Comparison of ENCODE assay signal across 1 cellular context in the genomic region with DNA sequence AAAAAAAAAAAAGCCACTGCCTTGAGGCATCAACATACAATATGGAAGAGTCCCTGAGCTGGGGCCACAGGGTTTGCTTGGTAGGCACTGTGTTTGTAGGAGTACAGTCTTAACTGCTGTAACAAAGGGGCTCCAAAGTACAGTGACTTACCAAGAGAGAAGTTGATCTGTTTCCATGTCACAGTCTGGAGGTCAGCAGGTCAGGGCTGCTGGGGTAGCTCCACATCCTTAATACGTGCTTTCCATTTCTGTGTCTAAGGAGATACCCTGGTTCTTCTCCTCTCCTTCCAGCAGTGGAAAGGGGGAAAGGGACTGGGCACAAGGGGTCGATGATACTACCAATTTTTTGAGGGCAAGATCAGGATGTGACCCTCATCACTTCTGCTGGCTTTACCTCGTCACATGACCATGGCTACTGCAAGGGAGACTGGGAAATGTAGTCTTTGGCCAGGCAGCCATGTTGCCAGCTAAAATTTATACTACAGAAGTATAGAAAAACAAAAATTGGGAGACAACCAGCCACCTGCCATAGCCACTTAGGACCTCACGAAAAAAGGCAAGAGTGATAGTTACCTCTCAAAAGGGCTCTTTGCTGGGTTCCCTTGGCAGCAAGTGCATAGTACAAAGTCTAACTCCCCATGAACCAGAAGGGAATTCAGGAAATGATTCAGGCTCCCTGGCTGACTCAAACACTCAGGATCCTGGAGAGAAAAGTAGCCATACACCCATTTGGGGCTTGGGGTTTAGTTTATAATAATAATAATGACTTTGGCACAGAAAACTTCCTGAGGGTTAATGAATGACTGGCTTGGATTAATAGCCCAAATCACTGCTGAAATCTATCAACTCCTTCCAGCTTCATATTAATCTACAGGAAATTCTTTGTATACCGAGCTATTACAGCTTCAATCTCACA.
TF ChIP-seq lines count a peak whose summit lies in the region.

No MANE protein-coding gene starts in this region.

TF ChIP-seq in K562, 482 proteins besides CTCF, POLR2A, EP300 and RAD21 (continued from another document and continues in another):
- TF ChIP-seq, protein P1, sequence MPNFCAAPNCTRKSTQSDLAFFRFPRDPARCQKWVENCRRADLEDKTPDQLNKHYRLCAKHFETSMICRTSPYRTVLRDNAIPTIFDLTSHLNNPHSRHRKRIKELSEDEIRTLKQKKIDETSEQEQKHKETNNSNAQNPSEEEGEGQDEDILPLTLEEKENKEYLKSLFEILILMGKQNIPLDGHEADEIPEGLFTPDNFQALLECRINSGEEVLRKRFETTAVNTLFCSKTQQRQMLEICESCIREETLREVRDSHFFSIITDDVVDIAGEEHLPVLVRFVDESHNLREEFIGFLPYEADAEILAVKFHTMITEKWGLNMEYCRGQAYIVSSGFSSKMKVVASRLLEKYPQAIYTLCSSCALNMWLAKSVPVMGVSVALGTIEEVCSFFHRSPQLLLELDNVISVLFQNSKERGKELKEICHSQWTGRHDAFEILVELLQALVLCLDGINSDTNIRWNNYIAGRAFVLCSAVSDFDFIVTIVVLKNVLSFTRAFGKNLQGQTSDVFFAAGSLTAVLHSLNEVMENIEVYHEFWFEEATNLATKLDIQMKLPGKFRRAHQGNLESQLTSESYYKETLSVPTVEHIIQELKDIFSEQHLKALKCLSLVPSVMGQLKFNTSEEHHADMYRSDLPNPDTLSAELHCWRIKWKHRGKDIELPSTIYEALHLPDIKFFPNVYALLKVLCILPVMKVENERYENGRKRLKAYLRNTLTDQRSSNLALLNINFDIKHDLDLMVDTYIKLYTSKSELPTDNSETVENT (CRISPR knock-in tag; IDR thresholded peaks at IDR 0.05): no peak
- TF ChIP-seq IRF2 (CRISPR knock-in tag; IDR thresholded peaks at IDR 0.05) (no peak), ZNF197 (CRISPR knock-in tag; IDR thresholded peaks at IDR 0.05; ENCODE audit: low read depth) (no peak), CREM (IDR thresholded peaks at IDR 0.05; ENCODE audit: low read depth) (peak; percentile 76), SIX5 (IDR thresholded peaks at IDR 0.05; ENCODE audit: borderline replicate concordance in 1 of 2, insufficient read depth in 1 of 2, low read depth in 1 of 2, low read length in 2 of 2) (peak; percentile 88 to 90), EP400 (IDR thresholded peaks at IDR 0.05) (0 out of 2 replicates have a peak, but pooled peaks have one; percentile 18), ILK (tag; IDR thresholded peaks at IDR 0.05; ENCODE audit: borderline replicate concordance, low read depth) (no peak), POLR2H (tag; IDR thresholded peaks at IDR 0.05; ENCODE audit: low read depth) (no peak), SMARCC2 (IDR thresholded peaks at IDR 0.05; ENCODE audit: low read depth) (no peak), NCOA1 (IDR thresholded peaks at IDR 0.05; ENCODE audit: low read depth) (no peak), ZFP36 (IDR thresholded peaks at IDR 0.05; ENCODE audit: low read depth, low read length, partially characterized antibody) (no peak), TARDBP (IDR thresholded peaks at IDR 0.05) (peak; percentile 40; the same call in 1 of the 2 replicates), NFATC3 (IDR thresholded peaks at IDR 0.05) (no peak), PURB (CRISPR knock-in tag; IDR thresholded peaks at IDR 0.05; ENCODE audit: low read depth) (no peak), ZNF140 (CRISPR knock-in tag; IDR thresholded peaks at IDR 0.05) (no peak), MTA1 (IDR thresholded peaks at IDR 0.05; ENCODE audit: borderline replicate concordance) (no peak), ZC3H11A (IDR thresholded peaks at IDR 0.05; ENCODE audit: low read depth, low read length) (peak; percentile 21; the same call in 1 of the 2 replicates), ZNF239 (CRISPR knock-in tag; IDR thresholded peaks at IDR 0.05) (no peak), HIVEP1 (CRISPR knock-in tag; IDR thresholded peaks at IDR 0.05) (no peak), RBBP5 (IDR thresholded peaks at IDR 0.05; ENCODE audit: borderline replicate concordance, insufficient read depth, low read length, poor library complexity, severe bottlenecking) (no peak), ELF1 (tag; IDR thresholded peaks at IDR 0.05) (peak; percentile 54), ZNF263 (CRISPR knock-in tag; IDR thresholded peaks at IDR 0.05; ENCODE audit: borderline replicate concordance) (no peak), TOE1 (IDR thresholded peaks at IDR 0.05; ENCODE audit: borderline replicate concordance) (peak; percentile 96), TOE1 (CRISPR knock-in tag; IDR thresholded peaks at IDR 0.05; ENCODE audit: borderline replicate concordance, low read depth) (no peak), ZNF12 (CRISPR knock-in tag; IDR thresholded peaks at IDR 0.05) (peak; percentile 83; the same call in 1 of the 2 replicates), ZNF217 (CRISPR knock-in tag; IDR thresholded peaks at IDR 0.05) (no peak), ZNF384 (IDR thresholded peaks at IDR 0.05; ENCODE audit: low read depth, low read length) (peak; percentile 31; the same call in 1 of the 2 replicates), NR2C2 (CRISPR knock-in tag; IDR thresholded peaks at IDR 0.05) (peak; percentile 86), NR2C2 (tag; IDR thresholded peaks at IDR 0.05) (peak; percentile 94), CBX3 (IDR thresholded peaks at IDR 0.05; ENCODE audit: borderline replicate concordance in 1 of 2, low read length in 2 of 2) (peak in 1 of 2 experiments; percentile 44; a peak in 1 of 3 replicates), ZKSCAN3 (CRISPR knock-in tag; IDR thresholded peaks at IDR 0.05) (no peak), GATA2 (CRISPR knock-in tag; IDR thresholded peaks at IDR 0.05) (no peak)
- TF ChIP-seq, protein P2, sequence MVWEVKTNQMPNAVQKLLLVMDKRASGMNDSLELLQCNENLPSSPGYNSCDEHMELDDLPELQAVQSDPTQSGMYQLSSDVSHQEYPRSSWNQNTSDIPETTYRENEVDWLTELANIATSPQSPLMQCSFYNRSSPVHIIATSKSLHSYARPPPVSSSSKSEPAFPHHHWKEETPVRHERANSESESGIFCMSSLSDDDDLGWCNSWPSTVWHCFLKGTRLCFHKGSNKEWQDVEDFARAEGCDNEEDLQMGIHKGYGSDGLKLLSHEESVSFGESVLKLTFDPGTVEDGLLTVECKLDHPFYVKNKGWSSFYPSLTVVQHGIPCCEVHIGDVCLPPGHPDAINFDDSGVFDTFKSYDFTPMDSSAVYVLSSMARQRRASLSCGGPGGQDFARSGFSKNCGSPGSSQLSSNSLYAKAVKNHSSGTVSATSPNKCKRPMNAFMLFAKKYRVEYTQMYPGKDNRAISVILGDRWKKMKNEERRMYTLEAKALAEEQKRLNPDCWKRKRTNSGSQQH (CRISPR knock-in tag; IDR thresholded peaks at IDR 0.05): no peak
- TF ChIP-seq, protein P3, sequence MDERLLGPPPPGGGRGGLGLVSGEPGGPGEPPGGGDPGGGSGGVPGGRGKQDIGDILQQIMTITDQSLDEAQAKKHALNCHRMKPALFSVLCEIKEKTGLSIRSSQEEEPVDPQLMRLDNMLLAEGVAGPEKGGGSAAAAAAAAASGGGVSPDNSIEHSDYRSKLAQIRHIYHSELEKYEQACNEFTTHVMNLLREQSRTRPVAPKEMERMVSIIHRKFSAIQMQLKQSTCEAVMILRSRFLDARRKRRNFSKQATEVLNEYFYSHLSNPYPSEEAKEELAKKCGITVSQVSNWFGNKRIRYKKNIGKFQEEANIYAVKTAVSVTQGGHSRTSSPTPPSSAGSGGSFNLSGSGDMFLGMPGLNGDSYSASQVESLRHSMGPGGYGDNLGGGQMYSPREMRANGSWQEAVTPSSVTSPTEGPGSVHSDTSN (CRISPR knock-in tag; IDR thresholded peaks at IDR 0.05; ENCODE audit: low read depth): no peak
- TF ChIP-seq, protein P3 (tag; conservative IDR thresholded peaks at IDR 0.05; ENCODE audit: low read depth): no peak
- TF ChIP-seq, protein P4, sequence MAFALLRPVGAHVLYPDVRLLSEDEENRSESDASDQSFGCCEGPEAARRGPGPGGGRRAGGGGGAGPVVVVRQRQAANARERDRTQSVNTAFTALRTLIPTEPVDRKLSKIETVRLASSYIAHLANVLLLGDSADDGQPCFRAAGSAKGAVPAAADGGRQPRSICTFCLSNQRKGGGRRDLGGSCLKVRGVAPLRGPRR (CRISPR knock-in tag; IDR thresholded peaks at IDR 0.05): no peak
- TF ChIP-seq, protein P5, sequence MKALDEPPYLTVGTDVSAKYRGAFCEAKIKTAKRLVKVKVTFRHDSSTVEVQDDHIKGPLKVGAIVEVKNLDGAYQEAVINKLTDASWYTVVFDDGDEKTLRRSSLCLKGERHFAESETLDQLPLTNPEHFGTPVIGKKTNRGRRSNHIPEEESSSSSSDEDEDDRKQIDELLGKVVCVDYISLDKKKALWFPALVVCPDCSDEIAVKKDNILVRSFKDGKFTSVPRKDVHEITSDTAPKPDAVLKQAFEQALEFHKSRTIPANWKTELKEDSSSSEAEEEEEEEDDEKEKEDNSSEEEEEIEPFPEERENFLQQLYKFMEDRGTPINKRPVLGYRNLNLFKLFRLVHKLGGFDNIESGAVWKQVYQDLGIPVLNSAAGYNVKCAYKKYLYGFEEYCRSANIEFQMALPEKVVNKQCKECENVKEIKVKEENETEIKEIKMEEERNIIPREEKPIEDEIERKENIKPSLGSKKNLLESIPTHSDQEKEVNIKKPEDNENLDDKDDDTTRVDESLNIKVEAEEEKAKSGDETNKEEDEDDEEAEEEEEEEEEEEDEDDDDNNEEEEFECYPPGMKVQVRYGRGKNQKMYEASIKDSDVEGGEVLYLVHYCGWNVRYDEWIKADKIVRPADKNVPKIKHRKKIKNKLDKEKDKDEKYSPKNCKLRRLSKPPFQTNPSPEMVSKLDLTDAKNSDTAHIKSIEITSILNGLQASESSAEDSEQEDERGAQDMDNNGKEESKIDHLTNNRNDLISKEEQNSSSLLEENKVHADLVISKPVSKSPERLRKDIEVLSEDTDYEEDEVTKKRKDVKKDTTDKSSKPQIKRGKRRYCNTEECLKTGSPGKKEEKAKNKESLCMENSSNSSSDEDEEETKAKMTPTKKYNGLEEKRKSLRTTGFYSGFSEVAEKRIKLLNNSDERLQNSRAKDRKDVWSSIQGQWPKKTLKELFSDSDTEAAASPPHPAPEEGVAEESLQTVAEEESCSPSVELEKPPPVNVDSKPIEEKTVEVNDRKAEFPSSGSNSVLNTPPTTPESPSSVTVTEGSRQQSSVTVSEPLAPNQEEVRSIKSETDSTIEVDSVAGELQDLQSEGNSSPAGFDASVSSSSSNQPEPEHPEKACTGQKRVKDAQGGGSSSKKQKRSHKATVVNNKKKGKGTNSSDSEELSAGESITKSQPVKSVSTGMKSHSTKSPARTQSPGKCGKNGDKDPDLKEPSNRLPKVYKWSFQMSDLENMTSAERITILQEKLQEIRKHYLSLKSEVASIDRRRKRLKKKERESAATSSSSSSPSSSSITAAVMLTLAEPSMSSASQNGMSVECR (CRISPR knock-in tag; IDR thresholded peaks at IDR 0.05): 0 out of 2 replicates have a peak, but pooled peaks have one; percentile 47
- TF ChIP-seq, protein P6, sequence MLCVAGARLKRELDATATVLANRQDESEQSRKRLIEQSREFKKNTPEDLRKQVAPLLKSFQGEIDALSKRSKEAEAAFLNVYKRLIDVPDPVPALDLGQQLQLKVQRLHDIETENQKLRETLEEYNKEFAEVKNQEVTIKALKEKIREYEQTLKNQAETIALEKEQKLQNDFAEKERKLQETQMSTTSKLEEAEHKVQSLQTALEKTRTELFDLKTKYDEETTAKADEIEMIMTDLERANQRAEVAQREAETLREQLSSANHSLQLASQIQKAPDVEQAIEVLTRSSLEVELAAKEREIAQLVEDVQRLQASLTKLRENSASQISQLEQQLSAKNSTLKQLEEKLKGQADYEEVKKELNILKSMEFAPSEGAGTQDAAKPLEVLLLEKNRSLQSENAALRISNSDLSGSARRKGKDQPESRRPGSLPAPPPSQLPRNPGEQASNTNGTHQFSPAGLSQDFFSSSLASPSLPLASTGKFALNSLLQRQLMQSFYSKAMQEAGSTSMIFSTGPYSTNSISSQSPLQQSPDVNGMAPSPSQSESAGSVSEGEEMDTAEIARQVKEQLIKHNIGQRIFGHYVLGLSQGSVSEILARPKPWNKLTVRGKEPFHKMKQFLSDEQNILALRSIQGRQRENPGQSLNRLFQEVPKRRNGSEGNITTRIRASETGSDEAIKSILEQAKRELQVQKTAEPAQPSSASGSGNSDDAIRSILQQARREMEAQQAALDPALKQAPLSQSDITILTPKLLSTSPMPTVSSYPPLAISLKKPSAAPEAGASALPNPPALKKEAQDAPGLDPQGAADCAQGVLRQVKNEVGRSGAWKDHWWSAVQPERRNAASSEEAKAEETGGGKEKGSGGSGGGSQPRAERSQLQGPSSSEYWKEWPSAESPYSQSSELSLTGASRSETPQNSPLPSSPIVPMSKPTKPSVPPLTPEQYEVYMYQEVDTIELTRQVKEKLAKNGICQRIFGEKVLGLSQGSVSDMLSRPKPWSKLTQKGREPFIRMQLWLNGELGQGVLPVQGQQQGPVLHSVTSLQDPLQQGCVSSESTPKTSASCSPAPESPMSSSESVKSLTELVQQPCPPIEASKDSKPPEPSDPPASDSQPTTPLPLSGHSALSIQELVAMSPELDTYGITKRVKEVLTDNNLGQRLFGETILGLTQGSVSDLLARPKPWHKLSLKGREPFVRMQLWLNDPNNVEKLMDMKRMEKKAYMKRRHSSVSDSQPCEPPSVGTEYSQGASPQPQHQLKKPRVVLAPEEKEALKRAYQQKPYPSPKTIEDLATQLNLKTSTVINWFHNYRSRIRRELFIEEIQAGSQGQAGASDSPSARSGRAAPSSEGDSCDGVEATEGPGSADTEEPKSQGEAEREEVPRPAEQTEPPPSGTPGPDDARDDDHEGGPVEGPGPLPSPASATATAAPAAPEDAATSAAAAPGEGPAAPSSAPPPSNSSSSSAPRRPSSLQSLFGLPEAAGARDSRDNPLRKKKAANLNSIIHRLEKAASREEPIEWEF (CRISPR knock-in tag; IDR thresholded peaks at IDR 0.05): no peak
- TF ChIP-seq, protein P7, sequence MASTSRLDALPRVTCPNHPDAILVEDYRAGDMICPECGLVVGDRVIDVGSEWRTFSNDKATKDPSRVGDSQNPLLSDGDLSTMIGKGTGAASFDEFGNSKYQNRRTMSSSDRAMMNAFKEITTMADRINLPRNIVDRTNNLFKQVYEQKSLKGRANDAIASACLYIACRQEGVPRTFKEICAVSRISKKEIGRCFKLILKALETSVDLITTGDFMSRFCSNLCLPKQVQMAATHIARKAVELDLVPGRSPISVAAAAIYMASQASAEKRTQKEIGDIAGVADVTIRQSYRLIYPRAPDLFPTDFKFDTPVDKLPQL (IDR thresholded peaks at IDR 0.05; ENCODE audit: extremely low read depth, insufficient read length): no peak
- TF ChIP-seq, protein P8, sequence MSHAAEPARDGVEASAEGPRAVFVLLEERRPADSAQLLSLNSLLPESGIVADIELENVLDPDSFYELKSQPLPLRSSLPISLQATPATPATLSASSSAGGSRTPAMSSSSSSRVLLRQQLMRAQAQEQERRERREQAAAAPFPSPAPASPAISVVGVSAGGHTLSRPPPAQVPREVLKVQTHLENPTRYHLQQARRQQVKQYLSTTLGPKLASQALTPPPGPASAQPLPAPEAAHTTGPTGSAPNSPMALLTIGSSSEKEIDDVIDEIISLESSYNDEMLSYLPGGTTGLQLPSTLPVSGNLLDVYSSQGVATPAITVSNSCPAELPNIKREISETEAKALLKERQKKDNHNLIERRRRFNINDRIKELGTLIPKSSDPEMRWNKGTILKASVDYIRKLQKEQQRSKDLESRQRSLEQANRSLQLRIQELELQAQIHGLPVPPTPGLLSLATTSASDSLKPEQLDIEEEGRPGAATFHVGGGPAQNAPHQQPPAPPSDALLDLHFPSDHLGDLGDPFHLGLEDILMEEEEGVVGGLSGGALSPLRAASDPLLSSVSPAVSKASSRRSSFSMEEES (CRISPR knock-in tag; IDR thresholded peaks at IDR 0.05): peak; percentile 95
